8 cellular contexts compared by ENCODE assay signal in the genomic region with DNA sequence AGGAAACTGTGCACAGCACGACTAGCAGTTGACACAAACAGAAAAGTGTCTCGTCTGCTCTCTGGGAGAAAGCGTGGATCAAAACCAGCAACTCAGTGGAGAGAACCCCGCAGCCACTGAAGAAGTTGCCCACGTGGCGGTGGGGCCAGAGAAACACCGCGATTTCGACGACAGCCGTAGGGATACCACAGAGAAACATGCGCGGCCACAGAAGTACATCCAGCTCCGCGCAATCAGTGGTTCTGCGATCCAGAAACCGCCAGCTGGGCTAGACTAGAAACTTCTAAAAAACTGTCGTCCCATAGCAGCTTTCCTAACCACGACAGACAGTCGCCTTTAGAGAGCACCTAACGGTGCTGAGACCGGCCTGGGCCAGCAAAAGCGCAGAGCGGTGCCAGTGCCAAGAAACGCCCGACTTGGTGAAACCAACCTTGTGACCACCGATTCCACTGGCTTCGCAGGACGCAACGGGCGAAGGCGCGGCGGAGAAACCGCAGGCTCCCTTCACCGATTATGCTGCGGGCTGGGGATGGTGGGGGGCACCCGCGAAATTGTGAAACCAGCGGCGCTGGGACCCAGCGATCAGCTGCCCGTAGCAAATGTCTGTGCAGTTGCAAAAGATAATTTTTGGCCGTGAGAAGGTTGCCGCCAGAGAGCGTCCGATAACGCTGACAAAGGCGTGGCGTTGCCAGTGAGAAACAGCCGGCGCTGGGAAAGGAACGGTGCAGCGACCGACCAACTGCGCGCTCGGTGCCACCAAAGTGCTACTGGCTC. TPM values are rescaled to one million over a fixed set of nuclear protein-coding genes. Genes with fewer than 3 reads are reported as not detected.
DNase-seq lines count a peak whose midpoint lies in the region; ATAC-seq and TF ChIP-seq lines count a peak whose summit lies in the region.

No MANE protein-coding gene starts in this region.

- DNase-seq in NCI-H510A treated with DMSO at 0.1 percent for 48 hours (lab: John Stamatoyannopoulos, UW) (peak; percentile 73), NCI-H510A (lab: John Stamatoyannopoulos, UW) (no peak), NCI-H1694 (lab: John Stamatoyannopoulos, UW) (peak; percentile 86), T-helper 22 cell (ENCODE audit: low read depth) (peak; percentile 39), islet precursor cell (peak; percentile 76)
- peak in 2 of 3 donors; percentile 58 to 63 for DNase-seq in stimulated activated CD4-positive, alpha-beta T cell treated with anti-CD3 and anti-CD28 coated beads, Interleukin-12 subunit alpha, Interleukin-12 subunit beta, amount 100 ng/mL, for 48 hours (ENCODE audit: low read depth in 2 of 3, low spot score in 1 of 3)

- peaks cover 41% of the 10 kb centered on the region for H3K4me1 Mint-ChIP-seq in brain

- peaks cover 94% of the 10 kb centered on the region for H3K27me3 Mint-ChIP-seq in brain

- H3K9me3 Mint-ChIP-seq in brain = peaks cover 0 to 9% (median 0%) of the 10 kb centered on the region in 5 experiments

- TF ChIP-seq CTCF in brain (conservative IDR thresholded peaks at IDR 0.05) = peak in 1 of 2 experiments; percentile 14

- peak overlapping the region; percentile 37 to 98 (median 90) for H3K27ac Mint-ChIP-seq in brain

- peak overlapping the region; percentile 78 to 90 (median 84) for H3K4me3 Mint-ChIP-seq in brain

- H3K36me3 Mint-ChIP-seq in brain = no peaks in the 10 kb centered on the region

- peak; percentile 21 for ATAC-seq in HG02763 (IDR thresholded peaks at IDR 0.05; ENCODE audit: unreplicated experiment)

RNA-seq across cellular contexts. Expression of a gene that starts 2.7 kb away (rescaled TPM):
- polyA plus RNA-seq in brain (ENCODE audit: insufficient read depth, low read depth, low replicate concordance) = 10.2 TPM
